24 cellular contexts compared by ENCODE assay signal in genomic region chr4:145520172-145520571, GRCh38. TPM values are rescaled to one million over a fixed set of nuclear protein-coding genes. Genes with fewer than 3 reads are reported as not detected.
DNase-seq lines count a peak whose midpoint lies in the region; ATAC-seq and TF ChIP-seq lines count a peak whose summit lies in the region.
"Had no signal": no experiment of that assay in that cellular context is flagged by ENCODE, and none has a peak within 500 bp of the region (broad histone marks: within the 10 kb centered on the region; RNA-seq: fewer than 3 reads in every experiment).

No MANE protein-coding gene starts in this region.

- H3K27me3 ChIP-seq in MM.1S (replicated peaks; ENCODE audit: insufficient read depth, low read length), result no peaks in the 10 kb centered on the region

- H4K20me1 ChIP-seq in MM.1S (ENCODE audit: insufficient read depth, low read length), result no peaks in the 10 kb centered on the region

- H3K27ac ChIP-seq in MM.1S (ENCODE audit: low read length), result no peak overlapping the region
- H3K27ac ChIP-seq: 22Rv1, C4-2B, PC-9, RWPE1 had no signal

- TF ChIP-seq CTCF in MM.1S (IDR thresholded peaks at IDR 0.05; ENCODE audit: low read length), result no peak

- peaks cover 12% of the 10 kb centered on the region; the same call in 1 of the 2 replicates for H3F3A ChIP-seq in MM.1S (ENCODE audit: insufficient read depth, low read length)

- H3K36me3 ChIP-seq in MM.1S (replicated peaks; ENCODE audit: insufficient read depth, low read length), result no peaks in the 10 kb centered on the region

- no peak overlapping the region for H3K4me2 ChIP-seq in MM.1S (ENCODE audit: low read depth, low read length)
- H3K4me2 ChIP-seq: PC-9 had no signal

- H3K4me3 ChIP-seq in MM.1S (ENCODE audit: low read length), result no peak overlapping the region
- H3K4me3 ChIP-seq: K562, PC-9 had no signal

- H3K9me2 ChIP-seq in MM.1S (replicated peaks; ENCODE audit: insufficient read depth, low read length), result no peaks in the 10 kb centered on the region

- peaks cover 11% of the 10 kb centered on the region; the same call in 1 of the 2 replicates for H3K79me2 ChIP-seq in MM.1S (ENCODE audit: low read length)

- H3K27me3 Mint-ChIP-seq in activated CD4-positive, alpha-beta T cell treated with anti-CD3 and anti-CD28 coated beads for 36 hours, result no peaks in the 10 kb centered on the region
- H3K27me3 Mint-ChIP-seq in activated CD4-positive, alpha-beta T cell treated with anti-CD3 and anti-CD28 coated beads, Interleukin-2, amount 10 ng/mL, durations not matched to agents 7 days and 5 days, result no peaks in the 10 kb centered on the region

- peaks cover 19% of the 10 kb centered on the region for H3K4me1 Mint-ChIP-seq in activated CD4-positive, alpha-beta T cell treated with anti-CD3 and anti-CD28 coated beads for 36 hours
- H3K4me1 Mint-ChIP-seq in activated CD4-positive, alpha-beta T cell treated with anti-CD3 and anti-CD28 coated beads, Interleukin-2, amount 10 ng/mL, durations not matched to agents 7 days and 5 days, result peaks cover 8% of the 10 kb centered on the region

- peaks cover 28% of the 10 kb centered on the region for H3K4me1 ChIP-seq in MM.1S (ENCODE audit: low read length)

- no peak for DNase-seq in activated CD4-positive, alpha-beta T cell treated with anti-CD3 and anti-CD28 coated beads for 36 hours
- no peak for DNase-seq in activated CD4-positive, alpha-beta T cell treated with anti-CD3 and anti-CD28 coated beads, Interleukin-2, amount 10 ng/mL, durations not matched to agents 7 days and 5 days
- DNase-seq in MM.1S, result peak; percentile 47
- peak; percentile 5 for DNase-seq in fibroblast of gingiva (ENCODE audit: low read depth)
- no peak for DNase-seq in stimulated activated CD4-positive, alpha-beta T cell treated with anti-CD3 and anti-CD28 coated beads, Interleukin-1b, Interleukin-23, amount 100 ng/mL, for 48 hours
- DNase-seq in NCI-H128 (lab: John Stamatoyannopoulos, UW; ENCODE audit: unreplicated experiment), result no peak
- DNase-seq: AML-193, DMS79 treated with DMSO at 0.1 percent for 48 hours, H9, NCI-H1417, NCI-H187, NCI-H2107, NCI-H226, NCI-H524, NCI-H82, PC-9, SIG-M5 had no signal

- no peak overlapping the region for H2AFZ ChIP-seq in MM.1S (ENCODE audit: low read length)
- H2AFZ ChIP-seq: PC-9 had no signal

- H3K27ac Mint-ChIP-seq in activated CD4-positive, alpha-beta T cell treated with anti-CD3 and anti-CD28 coated beads for 36 hours, result no peak overlapping the region
- H3K27ac Mint-ChIP-seq in activated CD4-positive, alpha-beta T cell treated with anti-CD3 and anti-CD28 coated beads, Interleukin-2, amount 10 ng/mL, durations not matched to agents 7 days and 5 days, result no peak overlapping the region
- H3K27ac Mint-ChIP-seq: H9 had no signal

- peak; percentile 23 for ATAC-seq in activated CD4-positive, alpha-beta T cell treated with anti-CD3 and anti-CD28 coated beads for 36 hours
- ATAC-seq in GM19395 (IDR thresholded peaks at IDR 0.05; ENCODE audit: unreplicated experiment), result peak; percentile 67
- ATAC-seq in GM18870 (IDR thresholded peaks at IDR 0.05; ENCODE audit: unreplicated experiment), result no peak
- ATAC-seq: K562, SK-N-SH treated with all-trans-retinoic acid at 6 μM for 48 hours had no signal

- CTCF ChIA-PET in activated CD4-positive, alpha-beta T cell treated with anti-CD3 and anti-CD28 coated beads for 36 hours (lab: Charles Lee), result no interaction called here
- CTCF ChIA-PET in activated CD4-positive, alpha-beta T cell treated with anti-CD3 and anti-CD28 coated beads, Interleukin-2, amount 10 ng/mL, durations not matched to agents 7 days and 5 days (lab: Charles Lee), result no interaction called here

- H3K4me3 Mint-ChIP-seq in activated CD4-positive, alpha-beta T cell treated with anti-CD3 and anti-CD28 coated beads for 36 hours, result no peak overlapping the region
- H3K4me3 Mint-ChIP-seq in activated CD4-positive, alpha-beta T cell treated with anti-CD3 and anti-CD28 coated beads, Interleukin-2, amount 10 ng/mL, durations not matched to agents 7 days and 5 days, result no peak overlapping the region
- H3K4me3 Mint-ChIP-seq: H9 had no signal

- no peaks in the 10 kb centered on the region for H3K9me3 ChIP-seq in MM.1S (replicated peaks; ENCODE audit: insufficient read depth, low read length)

- intact Hi-C loops in activated CD4-positive, alpha-beta T cell treated with anti-CD3 and anti-CD28 coated beads for 36 hours (cut with DNase I, micrococcal nuclease), result no loop called here

- H3K9ac ChIP-seq in MM.1S (ENCODE audit: low read length), result no peak overlapping the region

- no peaks in the 10 kb centered on the region for H3K9me3 Mint-ChIP-seq in activated CD4-positive, alpha-beta T cell treated with anti-CD3 and anti-CD28 coated beads for 36 hours (ENCODE audit: low read depth)
- no peaks in the 10 kb centered on the region for H3K9me3 Mint-ChIP-seq in activated CD4-positive, alpha-beta T cell treated with anti-CD3 and anti-CD28 coated beads, Interleukin-2, amount 10 ng/mL, durations not matched to agents 7 days and 5 days
- H3K9me3 Mint-ChIP-seq: H9 had no signal

- peaks cover 9% of the 10 kb centered on the region for H3K36me3 Mint-ChIP-seq in activated CD4-positive, alpha-beta T cell treated with anti-CD3 and anti-CD28 coated beads for 36 hours (ENCODE audit: low read depth)
- peaks cover 3% of the 10 kb centered on the region for H3K36me3 Mint-ChIP-seq in activated CD4-positive, alpha-beta T cell treated with anti-CD3 and anti-CD28 coated beads, Interleukin-2, amount 10 ng/mL, durations not matched to agents 7 days and 5 days (ENCODE audit: low read depth)

- POLR2A ChIA-PET in activated CD4-positive, alpha-beta T cell treated with anti-CD3 and anti-CD28 coated beads for 36 hours (lab: Charles Lee), result no interaction called here
- POLR2A ChIA-PET in activated CD4-positive, alpha-beta T cell treated with anti-CD3 and anti-CD28 coated beads, Interleukin-2, amount 10 ng/mL, durations not matched to agents 7 days and 5 days (lab: Charles Lee), result no interaction called here

RNA-seq across cellular contexts. Expression of gene SMAD1, which starts 38.5 kb away (rescaled TPM):
- total RNA-seq in activated CD4-positive, alpha-beta T cell treated with anti-CD3 and anti-CD28 coated beads for 36 hours, result 10 to 100 TPM in 1 of 2 experiments, 1 to 10 TPM in 1; 5.3 to 10.7 TPM
- 10 to 100 TPM; 12.0 to 12.7 TPM for total RNA-seq in activated CD4-positive, alpha-beta T cell treated with anti-CD3 and anti-CD28 coated beads, Interleukin-2, amount 10 ng/mL, durations not matched to agents 7 days and 5 days

Comparison
In these comparisons a context has a peak if more than half of its experiments do, and no peak if none do; other contexts are left out.
1. DNase-seq: peak in MM.1S (single experiment) and fibroblast of gingiva (single experiment); none in activated CD4-positive, alpha-beta T cell treated with anti-CD3 and anti-CD28 coated beads for 36 hours (single experiment), activated CD4-positive, alpha-beta T cell treated with anti-CD3 and anti-CD28 coated beads, Interleukin-2, amount 10 ng/mL, durations not matched to agents 7 days and 5 days (single experiment), stimulated activated CD4-positive, alpha-beta T cell treated with anti-CD3 and anti-CD28 coated beads, Interleukin-1b, Interleukin-23, amount 100 ng/mL, for 48 hours (single experiment) and NCI-H128 (single experiment).